8 cellular contexts compared by ENCODE assay signal in the genomic region with DNA sequence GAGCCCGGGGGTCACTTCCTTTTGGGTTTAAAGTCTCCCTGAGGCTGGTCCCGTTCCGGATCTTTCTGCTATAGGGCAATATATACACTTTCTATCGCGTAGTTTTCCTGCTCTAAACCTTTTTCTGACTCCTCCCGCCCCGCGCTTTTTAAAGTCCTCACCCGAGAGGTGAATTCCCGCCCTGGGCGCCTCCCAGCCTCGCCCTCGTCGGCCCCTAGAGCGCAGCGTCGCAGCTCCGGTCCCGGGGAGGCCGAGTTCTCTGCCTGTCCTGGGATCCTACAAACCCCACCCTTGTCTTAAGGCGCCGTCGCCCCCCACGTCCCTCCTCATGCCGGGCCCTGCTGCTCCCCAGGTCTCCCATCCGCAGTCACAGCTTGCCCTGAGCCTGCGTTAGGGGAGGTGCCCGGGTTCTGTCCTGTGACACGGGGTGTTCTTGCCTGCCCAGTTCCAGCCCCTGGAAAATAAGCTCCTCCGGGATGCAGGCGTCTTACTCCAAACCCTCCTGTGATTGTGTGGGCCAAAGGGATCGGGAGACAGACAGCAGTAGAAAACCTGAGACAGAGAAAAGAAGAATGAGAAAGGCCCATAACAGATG. TPM values are rescaled to one million over a fixed set of nuclear protein-coding genes. Genes with fewer than 3 reads are reported as not detected.
A peak's percentile ranks its signal among the peaks of the same experiment; 100 is the strongest.
DNase-seq lines count a peak whose midpoint lies in the region; ATAC-seq and TF ChIP-seq lines count a peak whose summit lies in the region.

No MANE protein-coding gene starts in this region.

- WGBS in liver = 2% methylated on average over 32 of the region's 32 CpGs

- peak; percentile 69 for DNase-seq in NCI-H748 (lab: John Stamatoyannopoulos, UW; ENCODE audit: unreplicated experiment)
- DNase-seq in NCI-H748 treated with DMSO at 0.1 percent for 48 hours (lab: John Stamatoyannopoulos, UW) = no peak
- DNase-seq in RPMI7951 (ENCODE audit: low read depth) = peak; percentile 32
- peak; percentile 42 for DNase-seq in MCF 10A (ENCODE audit: unreplicated experiment)
- peak; percentile 19 for DNase-seq in stimulated activated CD8-positive, alpha-beta memory T cell treated with anti-CD3 and anti-CD28 coated beads, Interleukin-4, amount 100 ng/mL, for 24 hours (ENCODE audit: low read depth)
- no peak for DNase-seq in retina

- CTCF ChIA-PET in MCF 10A (lab: Yijun Ruan, JAX) = interaction anchor here (0.6 to 1.0 kb wide), 4 partner anchors 19 to 302 kb away, joined by 3 to 5 read pairs (median 3); no protein-coding TSS in a partner anchor

- peak overlapping the region in 1 of 2 donors; percentile 32 for H3K9ac ChIP-seq in liver (ENCODE audit: low read depth in 1 of 2, low read length in 2 of 2)

- TSS peak; percentile 69 for BruUV-seq in MCF 10A (replicated peaks; lab: Mats Ljungman, UMichigan)

- peak overlapping the region; percentile 70 for H3K27ac Mint-ChIP-seq in MCF 10A (ENCODE audit: low read depth, unreplicated experiment)

- peaks cover 0 to 5% (median under 1%) of the 10 kb centered on the region in 4 donors for H3K9me3 ChIP-seq in liver (ENCODE audit: control insufficient read depth in 4 of 4, low read length in 3 of 4)

- peak overlapping the region in 1 of 2 donors; percentile 41 for H3K27ac ChIP-seq in liver (ENCODE audit: low read depth in 1 of 2, low read length in 2 of 2)

- no peaks in the 10 kb centered on the region for H3K27me3 ChIP-seq in liver (ENCODE audit: control insufficient read depth in 4 of 4, insufficient read depth in 4 of 4, low read length in 3 of 4)

- H3K4me3 ChIP-seq in liver (ENCODE audit: low read depth in 1 of 3, low read length in 3 of 3) = peak overlapping the region; percentile 68 to 86 (median 69)

- no peaks in the 10 kb centered on the region for H3K36me3 ChIP-seq in liver (ENCODE audit: control insufficient read depth in 4 of 4, insufficient read depth in 3 of 4, low read depth in 1 of 4, low read length in 3 of 4)

- TF ChIP-seq CTCF in MCF 10A (IDR thresholded peaks at IDR 0.05; ENCODE audit: unreplicated experiment) (no peak), liver (IDR thresholded peaks at IDR 0.05; ENCODE audit: low read depth, low read length, missing input control) (no peak)

- peaks cover 9% of the 10 kb centered on the region for H3K4me1 Mint-ChIP-seq in MCF 10A (ENCODE audit: insufficient read depth, unreplicated experiment)

- ATAC-seq in HG02884 (IDR thresholded peaks at IDR 0.05; ENCODE audit: unreplicated experiment) = peak; percentile 43

- no peaks in the 10 kb centered on the region for H3K27me3 Mint-ChIP-seq in MCF 10A (ENCODE audit: insufficient read depth, unreplicated experiment)

- peaks cover 0 to 7% (median 2%) of the 10 kb centered on the region in 4 donors for H3K4me1 ChIP-seq in liver (ENCODE audit: control insufficient read depth in 4 of 4, insufficient read depth in 4 of 4, low read length in 3 of 4)

- TF ChIP-seq RAD21 in liver (IDR thresholded peaks at IDR 0.05) = no peak

- H3K4me3 Mint-ChIP-seq in MCF 10A (ENCODE audit: unreplicated experiment) = peak overlapping the region; percentile 88

- intact Hi-C loops in MCF 10A (cut with micrococcal nuclease) = loop anchor here (2.0 to 5.0 kb wide), 2 partner anchors 29 to 34 kb away; a partner anchor contains a TSS

- peaks cover 4% of the 10 kb centered on the region for H3K9me3 Mint-ChIP-seq in MCF 10A (ENCODE audit: unreplicated experiment)

- POLR2A ChIA-PET in MCF 10A (lab: Yijun Ruan, JAX) = interaction anchor here (0.7 to 1.5 kb wide), 4 partner anchors 14 to 580 kb away, joined by 3 to 10 read pairs (median 4); a partner anchor contains a TSS

- no peaks in the 10 kb centered on the region for H3K36me3 Mint-ChIP-seq in MCF 10A (ENCODE audit: insufficient read depth, unreplicated experiment)

TF ChIP-seq in liver, 16 proteins besides CTCF, POLR2A, EP300 and RAD21:
- TF ChIP-seq GABPA (IDR thresholded peaks at IDR 0.05 in 1 of 2, conservative IDR thresholded peaks at IDR 0.05 in 1 of 2) = peak in 1 of 2 donors; percentile 2
- no peak for TF ChIP-seq SP1 (IDR thresholded peaks at IDR 0.05)

RNA-seq across cellular contexts. Expression of a gene that starts 0.5 kb away (rescaled TPM):
- total RNA-seq in RPMI7951 (2014; rRNA removed; shearing (Covaris generic)) = 6.4 and 11.5 TPM in 2 replicates
- 9.5 and 11.2 TPM in 2 replicates for total RNA-seq in MCF 10A (2022)
- total RNA-seq in liver = 1 to 10 TPM; 1.7 to 5.2 TPM
- polyA plus RNA-seq in liver = 1 to 10 TPM; 1.1 to 1.2 TPM

RNA-seq across cellular contexts. Expression of a gene that starts 29.0 kb away (rescaled TPM):
- 10.1 and 11.8 TPM in 2 replicates for total RNA-seq in RPMI7951 (2014; rRNA removed; shearing (Covaris generic))
- total RNA-seq in MCF 10A (2022) (5.0 and 5.2 TPM in 2 replicates), liver (1 to 10 TPM; 8.0 to 8.5 TPM)
- 1 to 10 TPM; 1.3 to 2.4 TPM for polyA plus RNA-seq in liver

RNA-seq across cellular contexts. Expression of a gene that starts 32.4 kb away (rescaled TPM):
- 7.9 and 10.8 TPM in 2 replicates for total RNA-seq in RPMI7951 (2014; rRNA removed; shearing (Covaris generic))
- total RNA-seq in MCF 10A (2022) (3.8 and 5.7 TPM in 2 replicates), liver (1 to 10 TPM; 2.3 to 5.8 TPM)
- polyA plus RNA-seq in liver = under 1 TPM; 0.68 to 0.74 TPM

Comparison
In these comparisons a context has a peak if more than half of its experiments do, and no peak if none do; other contexts are left out.
1. DNase-seq: peak in NCI-H748 (single experiment), RPMI7951 (single experiment), MCF 10A (single experiment) and stimulated activated CD8-positive, alpha-beta memory T cell treated with anti-CD3 and anti-CD28 coated beads, Interleukin-4, amount 100 ng/mL, for 24 hours (single experiment); none in NCI-H748 treated with DMSO at 0.1 percent for 48 hours (single experiment) and retina (single experiment).